1 cellular context compared by ENCODE assay signal in the genomic region with DNA sequence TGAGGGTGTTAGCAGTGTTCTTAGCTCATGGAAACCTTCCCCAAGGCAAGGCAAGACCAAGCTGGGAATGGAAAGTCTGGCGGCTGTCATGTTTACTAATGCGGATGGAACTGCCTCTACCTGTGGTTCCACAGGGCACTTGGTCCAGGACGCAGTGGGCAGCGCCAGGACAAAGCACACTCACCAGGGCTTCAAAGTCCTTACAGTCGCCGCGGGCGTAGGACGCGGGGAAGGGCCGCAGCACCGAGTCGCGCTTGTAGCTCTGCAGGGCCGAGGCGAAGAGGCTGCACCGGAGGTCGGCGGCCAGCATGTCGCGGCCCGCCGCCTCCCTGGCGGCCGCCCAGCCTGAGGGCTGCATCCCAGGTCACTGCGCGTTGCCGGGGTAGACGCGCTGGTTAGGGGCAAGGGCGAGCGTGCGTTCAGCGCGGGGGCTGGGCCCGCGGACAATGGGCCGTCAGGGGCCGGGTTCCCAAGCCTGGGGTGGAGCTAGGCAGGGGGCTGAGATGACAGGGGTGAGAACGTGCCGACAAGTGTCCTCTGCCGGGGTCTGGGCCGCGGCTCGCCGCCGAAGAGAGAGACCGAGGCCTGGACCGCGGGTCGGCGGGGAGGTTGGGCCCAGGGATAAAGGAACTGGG.
A peak's percentile ranks its signal among the peaks of the same experiment; 100 is the strongest.
TF ChIP-seq lines count a peak whose summit lies in the region.

No MANE protein-coding gene starts in this region.

TF ChIP-seq in HepG2, 621 proteins besides CTCF, POLR2A, EP300 and RAD21 (continued from another document and continues in another):
- no peak for TF ChIP-seq FOXA1 (IDR thresholded peaks at IDR 0.05)
- TF ChIP-seq FOXA1 (CRISPR knock-in tag; IDR thresholded peaks at IDR 0.05): peak; percentile 63
- no peak; the same call in 1 of the 2 replicates for TF ChIP-seq KLF9 (CRISPR knock-in tag; IDR thresholded peaks at IDR 0.05; ENCODE audit: low read depth)
- no peak for TF ChIP-seq PHB2 (IDR thresholded peaks at IDR 0.05; ENCODE audit: partially characterized antibody)
- TF ChIP-seq MEIS1 (CRISPR knock-in tag; IDR thresholded peaks at IDR 0.05; ENCODE audit: borderline replicate concordance): no peak
- TF ChIP-seq NCOR1 (IDR thresholded peaks at IDR 0.05; ENCODE audit: borderline replicate concordance, low read length): no peak
- 0 out of 2 replicates have a peak, but pooled peaks have one; percentile 91 for TF ChIP-seq PAWR (CRISPR knock-in tag; IDR thresholded peaks at IDR 0.05; ENCODE audit: borderline replicate concordance)
- peak; percentile 90; the same call in 1 of the 2 replicates for TF ChIP-seq ZNF572 (CRISPR knock-in tag; IDR thresholded peaks at IDR 0.05)
- TF ChIP-seq GLMP (CRISPR knock-in tag; IDR thresholded peaks at IDR 0.05; ENCODE audit: borderline replicate concordance): no peak
- TF ChIP-seq, protein P1, sequence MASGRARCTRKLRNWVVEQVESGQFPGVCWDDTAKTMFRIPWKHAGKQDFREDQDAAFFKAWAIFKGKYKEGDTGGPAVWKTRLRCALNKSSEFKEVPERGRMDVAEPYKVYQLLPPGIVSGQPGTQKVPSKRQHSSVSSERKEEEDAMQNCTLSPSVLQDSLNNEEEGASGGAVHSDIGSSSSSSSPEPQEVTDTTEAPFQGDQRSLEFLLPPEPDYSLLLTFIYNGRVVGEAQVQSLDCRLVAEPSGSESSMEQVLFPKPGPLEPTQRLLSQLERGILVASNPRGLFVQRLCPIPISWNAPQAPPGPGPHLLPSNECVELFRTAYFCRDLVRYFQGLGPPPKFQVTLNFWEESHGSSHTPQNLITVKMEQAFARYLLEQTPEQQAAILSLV (CRISPR knock-in tag; IDR thresholded peaks at IDR 0.05; ENCODE audit: borderline replicate concordance): no peak; the same call in 1 of the 2 replicates
- TF ChIP-seq, protein P2, sequence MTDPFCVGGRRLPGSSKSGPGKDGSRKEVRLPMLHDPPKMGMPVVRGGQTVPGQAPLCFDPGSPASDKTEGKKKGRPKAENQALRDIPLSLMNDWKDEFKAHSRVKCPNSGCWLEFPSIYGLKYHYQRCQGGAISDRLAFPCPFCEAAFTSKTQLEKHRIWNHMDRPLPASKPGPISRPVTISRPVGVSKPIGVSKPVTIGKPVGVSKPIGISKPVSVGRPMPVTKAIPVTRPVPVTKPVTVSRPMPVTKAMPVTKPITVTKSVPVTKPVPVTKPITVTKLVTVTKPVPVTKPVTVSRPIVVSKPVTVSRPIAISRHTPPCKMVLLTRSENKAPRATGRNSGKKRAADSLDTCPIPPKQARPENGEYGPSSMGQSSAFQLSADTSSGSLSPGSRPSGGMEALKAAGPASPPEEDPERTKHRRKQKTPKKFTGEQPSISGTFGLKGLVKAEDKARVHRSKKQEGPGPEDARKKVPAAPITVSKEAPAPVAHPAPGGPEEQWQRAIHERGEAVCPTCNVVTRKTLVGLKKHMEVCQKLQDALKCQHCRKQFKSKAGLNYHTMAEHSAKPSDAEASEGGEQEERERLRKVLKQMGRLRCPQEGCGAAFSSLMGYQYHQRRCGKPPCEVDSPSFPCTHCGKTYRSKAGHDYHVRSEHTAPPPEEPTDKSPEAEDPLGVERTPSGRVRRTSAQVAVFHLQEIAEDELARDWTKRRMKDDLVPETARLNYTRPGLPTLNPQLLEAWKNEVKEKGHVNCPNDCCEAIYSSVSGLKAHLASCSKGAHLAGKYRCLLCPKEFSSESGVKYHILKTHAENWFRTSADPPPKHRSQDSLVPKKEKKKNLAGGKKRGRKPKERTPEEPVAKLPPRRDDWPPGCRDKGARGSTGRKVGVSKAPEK (CRISPR knock-in tag; IDR thresholded peaks at IDR 0.05; ENCODE audit: borderline replicate concordance): no peak
- TF ChIP-seq CREM (IDR thresholded peaks at IDR 0.05): no peak
- no peak for TF ChIP-seq CREM (CRISPR knock-in tag; IDR thresholded peaks at IDR 0.05)
- TF ChIP-seq, protein P3, sequence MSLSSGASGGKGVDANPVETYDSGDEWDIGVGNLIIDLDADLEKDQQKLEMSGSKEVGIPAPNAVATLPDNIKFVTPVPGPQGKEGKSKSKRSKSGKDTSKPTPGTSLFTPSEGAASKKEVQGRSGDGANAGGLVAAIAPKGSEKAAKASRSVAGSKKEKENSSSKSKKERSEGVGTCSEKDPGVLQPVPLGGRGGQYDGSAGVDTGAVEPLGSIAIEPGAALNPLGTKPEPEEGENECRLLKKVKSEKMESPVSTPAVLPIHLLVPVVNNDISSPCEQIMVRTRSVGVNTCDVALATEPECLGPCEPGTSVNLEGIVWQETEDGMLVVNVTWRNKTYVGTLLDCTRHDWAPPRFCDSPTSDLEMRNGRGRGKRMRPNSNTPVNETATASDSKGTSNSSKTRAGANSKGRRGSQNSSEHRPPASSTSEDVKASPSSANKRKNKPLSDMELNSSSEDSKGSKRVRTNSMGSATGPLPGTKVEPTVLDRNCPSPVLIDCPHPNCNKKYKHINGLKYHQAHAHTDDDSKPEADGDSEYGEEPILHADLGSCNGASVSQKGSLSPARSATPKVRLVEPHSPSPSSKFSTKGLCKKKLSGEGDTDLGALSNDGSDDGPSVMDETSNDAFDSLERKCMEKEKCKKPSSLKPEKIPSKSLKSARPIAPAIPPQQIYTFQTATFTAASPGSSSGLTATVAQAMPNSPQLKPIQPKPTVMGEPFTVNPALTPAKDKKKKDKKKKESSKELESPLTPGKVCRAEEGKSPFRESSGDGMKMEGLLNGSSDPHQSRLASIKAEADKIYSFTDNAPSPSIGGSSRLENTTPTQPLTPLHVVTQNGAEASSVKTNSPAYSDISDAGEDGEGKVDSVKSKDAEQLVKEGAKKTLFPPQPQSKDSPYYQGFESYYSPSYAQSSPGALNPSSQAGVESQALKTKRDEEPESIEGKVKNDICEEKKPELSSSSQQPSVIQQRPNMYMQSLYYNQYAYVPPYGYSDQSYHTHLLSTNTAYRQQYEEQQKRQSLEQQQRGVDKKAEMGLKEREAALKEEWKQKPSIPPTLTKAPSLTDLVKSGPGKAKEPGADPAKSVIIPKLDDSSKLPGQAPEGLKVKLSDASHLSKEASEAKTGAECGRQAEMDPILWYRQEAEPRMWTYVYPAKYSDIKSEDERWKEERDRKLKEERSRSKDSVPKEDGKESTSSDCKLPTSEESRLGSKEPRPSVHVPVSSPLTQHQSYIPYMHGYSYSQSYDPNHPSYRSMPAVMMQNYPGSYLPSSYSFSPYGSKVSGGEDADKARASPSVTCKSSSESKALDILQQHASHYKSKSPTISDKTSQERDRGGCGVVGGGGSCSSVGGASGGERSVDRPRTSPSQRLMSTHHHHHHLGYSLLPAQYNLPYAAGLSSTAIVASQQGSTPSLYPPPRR (CRISPR knock-in tag; IDR thresholded peaks at IDR 0.05; ENCODE audit: borderline replicate concordance): peak; percentile 33; the same call in 1 of the 2 replicates
- TF ChIP-seq ZBED4 (CRISPR knock-in tag; IDR thresholded peaks at IDR 0.05; ENCODE audit: borderline replicate concordance): no peak
- peak; percentile 33 for TF ChIP-seq SKI (IDR thresholded peaks at IDR 0.05; ENCODE audit: partially characterized antibody)
- no peak for TF ChIP-seq MIXL1 (CRISPR knock-in tag; IDR thresholded peaks at IDR 0.05)
- peak; percentile 13; the same call in 1 of the 2 replicates for TF ChIP-seq MAX (IDR thresholded peaks at IDR 0.05)
- TF ChIP-seq, protein P4, sequence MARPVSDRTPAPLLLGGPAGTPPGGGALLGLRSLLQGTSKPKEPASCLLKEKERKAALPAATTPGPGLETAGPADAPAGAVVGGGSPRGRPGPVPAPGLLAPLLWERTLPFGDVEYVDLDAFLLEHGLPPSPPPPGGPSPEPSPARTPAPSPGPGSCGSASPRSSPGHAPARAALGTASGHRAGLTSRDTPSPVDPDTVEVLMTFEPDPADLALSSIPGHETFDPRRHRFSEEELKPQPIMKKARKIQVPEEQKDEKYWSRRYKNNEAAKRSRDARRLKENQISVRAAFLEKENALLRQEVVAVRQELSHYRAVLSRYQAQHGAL (CRISPR knock-in tag; IDR thresholded peaks at IDR 0.05; ENCODE audit: not compliant biosample characterization): no peak
- no peak for TF ChIP-seq CENPT (CRISPR knock-in tag; IDR thresholded peaks at IDR 0.05; ENCODE audit: low read depth)
- TF ChIP-seq, protein P5, sequence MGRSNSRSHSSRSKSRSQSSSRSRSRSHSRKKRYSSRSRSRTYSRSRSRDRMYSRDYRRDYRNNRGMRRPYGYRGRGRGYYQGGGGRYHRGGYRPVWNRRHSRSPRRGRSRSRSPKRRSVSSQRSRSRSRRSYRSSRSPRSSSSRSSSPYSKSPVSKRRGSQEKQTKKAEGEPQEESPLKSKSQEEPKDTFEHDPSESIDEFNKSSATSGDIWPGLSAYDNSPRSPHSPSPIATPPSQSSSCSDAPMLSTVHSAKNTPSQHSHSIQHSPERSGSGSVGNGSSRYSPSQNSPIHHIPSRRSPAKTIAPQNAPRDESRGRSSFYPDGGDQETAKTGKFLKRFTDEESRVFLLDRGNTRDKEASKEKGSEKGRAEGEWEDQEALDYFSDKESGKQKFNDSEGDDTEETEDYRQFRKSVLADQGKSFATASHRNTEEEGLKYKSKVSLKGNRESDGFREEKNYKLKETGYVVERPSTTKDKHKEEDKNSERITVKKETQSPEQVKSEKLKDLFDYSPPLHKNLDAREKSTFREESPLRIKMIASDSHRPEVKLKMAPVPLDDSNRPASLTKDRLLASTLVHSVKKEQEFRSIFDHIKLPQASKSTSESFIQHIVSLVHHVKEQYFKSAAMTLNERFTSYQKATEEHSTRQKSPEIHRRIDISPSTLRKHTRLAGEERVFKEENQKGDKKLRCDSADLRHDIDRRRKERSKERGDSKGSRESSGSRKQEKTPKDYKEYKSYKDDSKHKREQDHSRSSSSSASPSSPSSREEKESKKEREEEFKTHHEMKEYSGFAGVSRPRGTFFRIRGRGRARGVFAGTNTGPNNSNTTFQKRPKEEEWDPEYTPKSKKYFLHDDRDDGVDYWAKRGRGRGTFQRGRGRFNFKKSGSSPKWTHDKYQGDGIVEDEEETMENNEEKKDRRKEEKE (IDR thresholded peaks at IDR 0.05): no peak
- TF ChIP-seq ZNF260 (CRISPR knock-in tag; IDR thresholded peaks at IDR 0.05; ENCODE audit: borderline replicate concordance, low read depth): no peak
- TF ChIP-seq GABPA (IDR thresholded peaks at IDR 0.05; ENCODE audit: low read depth, low read length): no peak
- no peak for TF ChIP-seq GABPA (CRISPR knock-in tag; IDR thresholded peaks at IDR 0.05; ENCODE audit: low read depth)
- no peak for TF ChIP-seq RBAK (CRISPR knock-in tag; IDR thresholded peaks at IDR 0.05)
- no peak for TF ChIP-seq MTF1 (CRISPR knock-in tag; IDR thresholded peaks at IDR 0.05)
- TF ChIP-seq SP2 (CRISPR knock-in tag; IDR thresholded peaks at IDR 0.05): no peak
- TF ChIP-seq, protein P6, sequence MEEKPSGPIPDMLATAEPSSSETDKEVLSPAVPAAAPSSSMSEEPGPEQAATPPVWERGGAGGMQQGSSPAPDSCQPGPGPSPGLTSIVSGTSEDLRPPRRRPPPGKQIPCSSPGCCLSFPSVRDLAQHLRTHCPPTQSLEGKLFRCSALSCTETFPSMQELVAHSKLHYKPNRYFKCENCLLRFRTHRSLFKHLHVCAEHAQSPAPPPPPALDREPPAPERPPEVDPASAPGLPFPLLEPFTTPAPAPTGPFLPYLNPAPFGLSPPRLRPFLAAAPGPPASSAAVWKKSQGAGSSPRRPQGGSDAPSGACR (CRISPR knock-in tag; IDR thresholded peaks at IDR 0.05): peak; percentile 81
- no peak for TF ChIP-seq SMAD3 (CRISPR knock-in tag; IDR thresholded peaks at IDR 0.05)
- TF ChIP-seq KDM5B (CRISPR knock-in tag; IDR thresholded peaks at IDR 0.05; ENCODE audit: borderline replicate concordance): peak; percentile 92; the same call in 1 of the 2 replicates
- TF ChIP-seq ZNF556 (CRISPR knock-in tag; IDR thresholded peaks at IDR 0.05; ENCODE audit: borderline replicate concordance): 0 out of 2 replicates have a peak, but pooled peaks have one; percentile 41
- TF ChIP-seq TERF1 (CRISPR knock-in tag; IDR thresholded peaks at IDR 0.05): no peak
